23 cellular contexts compared by ENCODE assay signal in genomic region chr1:91013302-91013701, GRCh38. TPM values are rescaled to one million over a fixed set of nuclear protein-coding genes. Genes with fewer than 3 reads are reported as not detected.
DNase-seq lines count a peak whose midpoint lies in the region; ATAC-seq and TF ChIP-seq lines count a peak whose summit lies in the region.
"Had no signal": no experiment of that assay in that cellular context is flagged by ENCODE, and none has a peak within 500 bp of the region (broad histone marks: within the 10 kb centered on the region; RNA-seq: fewer than 3 reads in every experiment).

No MANE protein-coding gene starts in this region.

- dilution Hi-C loops in mammary epithelial cell (cut with HindIII; ENCODE audit: low sequenced_read_pairs): no loop called here

- intact Hi-C loops in MCF 10A (cut with micrococcal nuclease) (no loop called here), mammary epithelial cell (cut with micrococcal nuclease) (no loop called here)
- intact Hi-C loops in activated T-helper 1 cell treated with anti-CD3 and anti-CD28 coated beads, Interleukin-12 subunit alpha, Interleukin-12 subunit beta, Interleukin-2, Interleukin-4 antibody, amounts not matched to agents 30 ng/mL and 10 ng/mL and 1 ng/mL, durations not matched to agents 14 hours and 24 hours and 36 hours (cut with micrococcal nuclease): no loop called here

- in situ Hi-C loops in mammary epithelial cell (cut with MboI; ENCODE audit: low sequenced_read_pairs in 2 of 2): no loop called here

- ATAC-seq in esophagus mucosa: no peak
- ATAC-seq in HG03354 (IDR thresholded peaks at IDR 0.05; ENCODE audit: poor library complexity, severe bottlenecking, unreplicated experiment): no peak

- peaks cover 45% of the 10 kb centered on the region for H3K4me1 Mint-ChIP-seq in MCF 10A (ENCODE audit: insufficient read depth, unreplicated experiment)
- H3K4me1 Mint-ChIP-seq in activated T-helper 1 cell treated with anti-CD3 and anti-CD28 coated beads, Interleukin-12 subunit alpha, Interleukin-12 subunit beta, Interleukin-2, Interleukin-4 antibody, amounts not matched to agents 30 ng/mL and 10 ng/mL and 1 ng/mL, durations not matched to agents 14 hours and 24 hours and 36 hours (ENCODE audit: low read depth): peaks cover 54% of the 10 kb centered on the region

- H3K9me3 Mint-ChIP-seq in MCF 10A (ENCODE audit: unreplicated experiment): no peaks in the 10 kb centered on the region
- no peaks in the 10 kb centered on the region for H3K9me3 Mint-ChIP-seq in activated T-helper 1 cell treated with anti-CD3 and anti-CD28 coated beads, Interleukin-12 subunit alpha, Interleukin-12 subunit beta, Interleukin-2, Interleukin-4 antibody, amounts not matched to agents 30 ng/mL and 10 ng/mL and 1 ng/mL, durations not matched to agents 14 hours and 24 hours and 36 hours
- H3K9me3 Mint-ChIP-seq: HFFc6 had no signal

- TF ChIP-seq EP300 in tibial nerve (IDR thresholded peaks at IDR 0.05): no peak

- H3K36me3 Mint-ChIP-seq in MCF 10A (ENCODE audit: insufficient read depth, unreplicated experiment): peaks cover 5% of the 10 kb centered on the region
- peaks cover 14% of the 10 kb centered on the region for H3K36me3 Mint-ChIP-seq in activated T-helper 1 cell treated with anti-CD3 and anti-CD28 coated beads, Interleukin-12 subunit alpha, Interleukin-12 subunit beta, Interleukin-2, Interleukin-4 antibody, amounts not matched to agents 30 ng/mL and 10 ng/mL and 1 ng/mL, durations not matched to agents 14 hours and 24 hours and 36 hours (ENCODE audit: low read depth)

- H3K27me3 Mint-ChIP-seq in MCF 10A (ENCODE audit: insufficient read depth, unreplicated experiment): no peaks in the 10 kb centered on the region
- H3K27me3 Mint-ChIP-seq in activated T-helper 1 cell treated with anti-CD3 and anti-CD28 coated beads, Interleukin-12 subunit alpha, Interleukin-12 subunit beta, Interleukin-2, Interleukin-4 antibody, amounts not matched to agents 30 ng/mL and 10 ng/mL and 1 ng/mL, durations not matched to agents 14 hours and 24 hours and 36 hours (ENCODE audit: insufficient read depth): no peaks in the 10 kb centered on the region
- H3K27me3 Mint-ChIP-seq: CD4-positive, CD25-positive, alpha-beta regulatory T cell had no signal

- no peak overlapping the region for H2AFZ ChIP-seq in mammary epithelial cell (ENCODE audit: low read depth, low read length)

- no peak overlapping the region for H3K27ac ChIP-seq in mammary epithelial cell (ENCODE audit: insufficient read depth, low read depth, low read length)
- H3K27ac ChIP-seq in layer of hippocampus (ENCODE audit: low read depth, low read length): peak overlapping the region; percentile 64
- H3K27ac ChIP-seq in tibial nerve: peak overlapping the region; percentile 36 to 100 (median 68)

- WGBS in mammary epithelial cell (ENCODE audit: low coverage, missing lambda C conversion rate): 100% methylated on average over 2 of the region's 4 CpGs
- WGBS in tibial nerve, 2 donors: 67 to 82% methylated on average over 4 of the region's 4 CpGs

- POLR2A ChIA-PET in MCF 10A (lab: Yijun Ruan, JAX): interaction anchor here (0.6 to 1.2 kb wide), 2 partner anchors 9 to 74 kb away, joined by 3 to 7 read pairs; partner anchors contain the start of gene ZNF644

- no peaks in the 10 kb centered on the region for H4K20me1 ChIP-seq in mammary epithelial cell (ENCODE audit: insufficient read depth, low read length)

- BruUV-seq in MCF 10A (replicated peaks; lab: Mats Ljungman, UMichigan) (no TSS peak), mammary epithelial cell (replicated peaks; lab: Mats Ljungman, UMichigan) (no TSS peak)

- H3K9me3 ChIP-seq in mammary epithelial cell (replicated peaks; ENCODE audit: insufficient read depth, low read length): no peaks in the 10 kb centered on the region
- no peaks in the 10 kb centered on the region for H3K9me3 ChIP-seq in tibial nerve
- H3K9me3 ChIP-seq: BE2C had no signal

- H3K27me3 ChIP-seq in mammary epithelial cell (ENCODE audit: insufficient read depth, low read length) (no peaks in the 10 kb centered on the region), layer of hippocampus (ENCODE audit: control insufficient read depth, insufficient read depth, low read length) (no peaks in the 10 kb centered on the region), tibial nerve (no peaks in the 10 kb centered on the region)
- H3K27me3 ChIP-seq: BE2C had no signal

- H3K4me3 ChIP-seq in mammary epithelial cell (replicated peaks in 1 of 3; ENCODE audit: insufficient read depth in 1 of 3, low read depth in 2 of 3, low read length in 3 of 3): no peak overlapping the region
- no peak overlapping the region for H3K4me3 ChIP-seq in tibial nerve

- peaks cover 92% of the 10 kb centered on the region for H3K79me2 ChIP-seq in mammary epithelial cell (ENCODE audit: insufficient read depth, low read length)

- TF ChIP-seq POLR2A in tibial nerve (IDR thresholded peaks at IDR 0.05): no peak

- DNase-seq in MCF 10A (ENCODE audit: unreplicated experiment) (no peak), mammary epithelial cell (no peak), tibial nerve (ENCODE audit: low spot score in 2 of 2) (no peak), D341Med (ENCODE audit: low spot score) (no peak)
- no peak for DNase-seq in activated T-helper 1 cell treated with anti-CD3 and anti-CD28 coated beads, Interleukin-12 subunit alpha, Interleukin-12 subunit beta, Interleukin-2, Interleukin-4 antibody, amounts not matched to agents 30 ng/mL and 10 ng/mL and 1 ng/mL, durations not matched to agents 14 hours and 24 hours and 36 hours (ENCODE audit: low spot score)
- DNase-seq: BE2C; Calu3; CD4-positive, CD25-positive, alpha-beta regulatory T cell; DMS53; EL; GOT3; HFFc6; Kasumi-1; MM.1S; NCI-H1092; NCI-H1436 treated with DMSO at 0.1 percent for 48 hours; NCI-H2029; NCI-H345; NCI-H524 treated with DMSO at 0.1 percent for 48 hours; SHP77 had no signal

- H3K4me1 ChIP-seq in mammary epithelial cell (ENCODE audit: insufficient read depth, low read length) (peaks cover 27% of the 10 kb centered on the region), tibial nerve (peaks cover 0 to 96% (median 45%) of the 10 kb centered on the region in 4 donors)
- H3K4me1 ChIP-seq: BE2C had no signal

- H3K27ac Mint-ChIP-seq in MCF 10A (ENCODE audit: low read depth, unreplicated experiment): peak overlapping the region; percentile 70
- H3K27ac Mint-ChIP-seq in activated T-helper 1 cell treated with anti-CD3 and anti-CD28 coated beads, Interleukin-12 subunit alpha, Interleukin-12 subunit beta, Interleukin-2, Interleukin-4 antibody, amounts not matched to agents 30 ng/mL and 10 ng/mL and 1 ng/mL, durations not matched to agents 14 hours and 24 hours and 36 hours: peak overlapping the region; percentile 8
- H3K27ac Mint-ChIP-seq: HFFc6 had no signal

- CTCF ChIA-PET in MCF 10A (lab: Yijun Ruan, JAX) (no interaction called here), mammary epithelial cell (lab: Charles Lee; ENCODE audit: low non-redundant PET) (interaction anchor here (0.6 kb wide), 1 partner anchor 399 kb away, joined by 4 read pairs; no protein-coding TSS in a partner anchor)

- H3K4me3 Mint-ChIP-seq in MCF 10A (ENCODE audit: unreplicated experiment): no peak overlapping the region
- no peak overlapping the region for H3K4me3 Mint-ChIP-seq in activated T-helper 1 cell treated with anti-CD3 and anti-CD28 coated beads, Interleukin-12 subunit alpha, Interleukin-12 subunit beta, Interleukin-2, Interleukin-4 antibody, amounts not matched to agents 30 ng/mL and 10 ng/mL and 1 ng/mL, durations not matched to agents 14 hours and 24 hours and 36 hours
- H3K4me3 Mint-ChIP-seq: HFFc6 had no signal

- H3K9ac ChIP-seq in mammary epithelial cell (ENCODE audit: insufficient read depth, low read length): no peak overlapping the region

- H3K36me3 ChIP-seq in mammary epithelial cell (ENCODE audit: insufficient read depth, low read length) (no peaks in the 10 kb centered on the region), tibial nerve (no peaks in the 10 kb centered on the region)
- H3K36me3 ChIP-seq: BE2C had no signal

- H3K4me2 ChIP-seq in mammary epithelial cell (ENCODE audit: insufficient read depth, low read depth, low read length): no peak overlapping the region

- TF ChIP-seq CTCF in MCF 10A (IDR thresholded peaks at IDR 0.05; ENCODE audit: unreplicated experiment) (no peak), mammary epithelial cell (conservative IDR thresholded peaks at IDR 0.05 in 1 of 2, IDR thresholded peaks at IDR 0.05 in 1 of 2; ENCODE audit: extremely low read depth in 1 of 2, insufficient read depth in 1 of 2, low read depth in 1 of 2, low read length in 2 of 2) (no peak), tibial nerve (IDR thresholded peaks at IDR 0.05) (no peak)

RNA-seq across cellular contexts. Expression of gene ZNF644, which starts 8.5 kb away (rescaled TPM):
- total RNA-seq in MCF 10A (2022) (43.5 and 46.2 TPM in 2 replicates), mammary epithelial cell (10 to 100 TPM; 45.1 to 77.3 TPM), tibial nerve (10 to 100 TPM; 43.3 to 97.2 (median 70.8) TPM), esophagus mucosa (27.1 TPM)
- polyA plus RNA-seq in mammary epithelial cell: 11.0 TPM
- 92.6 TPM for polyA minus RNA-seq in mammary epithelial cell
- total RNA-seq in activated T-helper 1 cell treated with anti-CD3 and anti-CD28 coated beads, Interleukin-12 subunit alpha, Interleukin-12 subunit beta, Interleukin-2, Interleukin-4 antibody, amounts not matched to agents 30 ng/mL and 10 ng/mL and 1 ng/mL, durations not matched to agents 14 hours and 24 hours and 36 hours: 60.4 and 68.7 TPM in 2 replicates
